Comparison of ENCODE assay signal across 2 cellular contexts in the genomic region with DNA sequence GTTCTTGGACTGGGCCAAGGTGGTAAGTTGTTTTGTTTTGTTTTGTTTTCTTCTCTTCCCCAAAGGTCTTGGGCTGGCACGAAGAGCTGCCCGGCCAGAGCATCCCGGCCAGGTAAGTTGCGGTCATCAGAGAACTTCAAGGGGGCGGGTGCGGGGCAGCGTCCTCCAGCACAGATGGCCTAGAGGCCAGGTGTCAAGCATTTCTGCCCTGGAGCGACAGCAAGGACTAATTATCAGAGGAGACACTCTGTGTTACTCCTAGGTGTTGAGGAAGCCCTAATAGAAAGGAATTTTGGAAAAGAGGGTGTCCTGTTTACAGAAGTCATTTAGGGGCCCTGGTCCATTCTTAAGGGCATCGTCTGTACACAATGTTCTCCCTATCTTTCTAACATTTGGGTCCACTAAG.
TF ChIP-seq lines count a peak whose summit lies in the region.

No MANE protein-coding gene starts in this region.

TF ChIP-seq in SK-N-SH, 30 proteins besides CTCF, POLR2A, EP300 and RAD21 (continued from another document):
- TF ChIP-seq, protein P1, sequence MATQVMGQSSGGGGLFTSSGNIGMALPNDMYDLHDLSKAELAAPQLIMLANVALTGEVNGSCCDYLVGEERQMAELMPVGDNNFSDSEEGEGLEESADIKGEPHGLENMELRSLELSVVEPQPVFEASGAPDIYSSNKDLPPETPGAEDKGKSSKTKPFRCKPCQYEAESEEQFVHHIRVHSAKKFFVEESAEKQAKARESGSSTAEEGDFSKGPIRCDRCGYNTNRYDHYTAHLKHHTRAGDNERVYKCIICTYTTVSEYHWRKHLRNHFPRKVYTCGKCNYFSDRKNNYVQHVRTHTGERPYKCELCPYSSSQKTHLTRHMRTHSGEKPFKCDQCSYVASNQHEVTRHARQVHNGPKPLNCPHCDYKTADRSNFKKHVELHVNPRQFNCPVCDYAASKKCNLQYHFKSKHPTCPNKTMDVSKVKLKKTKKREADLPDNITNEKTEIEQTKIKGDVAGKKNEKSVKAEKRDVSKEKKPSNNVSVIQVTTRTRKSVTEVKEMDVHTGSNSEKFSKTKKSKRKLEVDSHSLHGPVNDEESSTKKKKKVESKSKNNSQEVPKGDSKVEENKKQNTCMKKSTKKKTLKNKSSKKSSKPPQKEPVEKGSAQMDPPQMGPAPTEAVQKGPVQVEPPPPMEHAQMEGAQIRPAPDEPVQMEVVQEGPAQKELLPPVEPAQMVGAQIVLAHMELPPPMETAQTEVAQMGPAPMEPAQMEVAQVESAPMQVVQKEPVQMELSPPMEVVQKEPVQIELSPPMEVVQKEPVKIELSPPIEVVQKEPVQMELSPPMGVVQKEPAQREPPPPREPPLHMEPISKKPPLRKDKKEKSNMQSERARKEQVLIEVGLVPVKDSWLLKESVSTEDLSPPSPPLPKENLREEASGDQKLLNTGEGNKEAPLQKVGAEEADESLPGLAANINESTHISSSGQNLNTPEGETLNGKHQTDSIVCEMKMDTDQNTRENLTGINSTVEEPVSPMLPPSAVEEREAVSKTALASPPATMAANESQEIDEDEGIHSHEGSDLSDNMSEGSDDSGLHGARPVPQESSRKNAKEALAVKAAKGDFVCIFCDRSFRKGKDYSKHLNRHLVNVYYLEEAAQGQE (IDR thresholded peaks at IDR 0.05; ENCODE audit: low read depth, low read length) = no peak
- no peak for TF ChIP-seq NFIC (IDR thresholded peaks at IDR 0.05; ENCODE audit: borderline replicate concordance)
- no peak for TF ChIP-seq MXI1 (IDR thresholded peaks at IDR 0.05; ENCODE audit: low read depth, low read length)
- no peak for TF ChIP-seq SIN3A (IDR thresholded peaks at IDR 0.05; ENCODE audit: borderline replicate concordance, low read depth, low read length)
- TF ChIP-seq FOSL2 (IDR thresholded peaks at IDR 0.05; ENCODE audit: borderline replicate concordance, low read depth) = no peak
- TF ChIP-seq POLR2AphosphoS5 (IDR thresholded peaks at IDR 0.05; ENCODE audit: low read depth, low read length) = no peak
- TF ChIP-seq JUND (IDR thresholded peaks at IDR 0.05) = no peak
- no peak for TF ChIP-seq RXRA (IDR thresholded peaks at IDR 0.05; ENCODE audit: borderline replicate concordance, low read depth)
- TF ChIP-seq MEF2A (IDR thresholded peaks at IDR 0.05; ENCODE audit: borderline replicate concordance, low read depth) = no peak
- TF ChIP-seq CHD2 (IDR thresholded peaks at IDR 0.05; ENCODE audit: low read length, partially characterized antibody) = no peak
- TF ChIP-seq GABPA (IDR thresholded peaks at IDR 0.05; ENCODE audit: low read depth) = no peak
- no peak for TF ChIP-seq TCF12 (IDR thresholded peaks at IDR 0.05)
- TF ChIP-seq FOXJ3 (CRISPR knock-in tag; IDR thresholded peaks at IDR 0.05) = no peak

TF ChIP-seq in SK-N-SH treated with all-trans-retinoic acid at 6 μM for 48 hours, 23 proteins besides CTCF, POLR2A, EP300 and RAD21 (continued from another document):
- TF ChIP-seq, protein P2, sequence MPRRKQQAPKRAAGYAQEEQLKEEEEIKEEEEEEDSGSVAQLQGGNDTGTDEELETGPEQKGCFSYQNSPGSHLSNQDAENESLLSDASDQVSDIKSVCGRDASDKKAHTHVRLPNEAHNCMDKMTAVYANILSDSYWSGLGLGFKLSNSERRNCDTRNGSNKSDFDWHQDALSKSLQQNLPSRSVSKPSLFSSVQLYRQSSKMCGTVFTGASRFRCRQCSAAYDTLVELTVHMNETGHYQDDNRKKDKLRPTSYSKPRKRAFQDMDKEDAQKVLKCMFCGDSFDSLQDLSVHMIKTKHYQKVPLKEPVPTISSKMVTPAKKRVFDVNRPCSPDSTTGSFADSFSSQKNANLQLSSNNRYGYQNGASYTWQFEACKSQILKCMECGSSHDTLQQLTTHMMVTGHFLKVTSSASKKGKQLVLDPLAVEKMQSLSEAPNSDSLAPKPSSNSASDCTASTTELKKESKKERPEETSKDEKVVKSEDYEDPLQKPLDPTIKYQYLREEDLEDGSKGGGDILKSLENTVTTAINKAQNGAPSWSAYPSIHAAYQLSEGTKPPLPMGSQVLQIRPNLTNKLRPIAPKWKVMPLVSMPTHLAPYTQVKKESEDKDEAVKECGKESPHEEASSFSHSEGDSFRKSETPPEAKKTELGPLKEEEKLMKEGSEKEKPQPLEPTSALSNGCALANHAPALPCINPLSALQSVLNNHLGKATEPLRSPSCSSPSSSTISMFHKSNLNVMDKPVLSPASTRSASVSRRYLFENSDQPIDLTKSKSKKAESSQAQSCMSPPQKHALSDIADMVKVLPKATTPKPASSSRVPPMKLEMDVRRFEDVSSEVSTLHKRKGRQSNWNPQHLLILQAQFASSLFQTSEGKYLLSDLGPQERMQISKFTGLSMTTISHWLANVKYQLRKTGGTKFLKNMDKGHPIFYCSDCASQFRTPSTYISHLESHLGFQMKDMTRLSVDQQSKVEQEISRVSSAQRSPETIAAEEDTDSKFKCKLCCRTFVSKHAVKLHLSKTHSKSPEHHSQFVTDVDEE (CRISPR knock-in tag; IDR thresholded peaks at IDR 0.05) = no peak
- TF ChIP-seq ZNF8 (CRISPR knock-in tag; IDR thresholded peaks at IDR 0.05) (no peak), ZNF565 (CRISPR knock-in tag; conservative IDR thresholded peaks at IDR 0.05; ENCODE audit: low read depth) (no peak), ZFP30 (CRISPR knock-in tag; IDR thresholded peaks at IDR 0.05) (no peak), ARNTL (CRISPR knock-in tag; IDR thresholded peaks at IDR 0.05; ENCODE audit: borderline replicate concordance, low read depth) (no peak), BACH2 (CRISPR knock-in tag; IDR thresholded peaks at IDR 0.05; ENCODE audit: borderline replicate concordance) (no peak), ZFP3 (CRISPR knock-in tag; IDR thresholded peaks at IDR 0.05) (no peak), SNAI2 (CRISPR knock-in tag; IDR thresholded peaks at IDR 0.05) (no peak)
- TF ChIP-seq, protein P3, sequence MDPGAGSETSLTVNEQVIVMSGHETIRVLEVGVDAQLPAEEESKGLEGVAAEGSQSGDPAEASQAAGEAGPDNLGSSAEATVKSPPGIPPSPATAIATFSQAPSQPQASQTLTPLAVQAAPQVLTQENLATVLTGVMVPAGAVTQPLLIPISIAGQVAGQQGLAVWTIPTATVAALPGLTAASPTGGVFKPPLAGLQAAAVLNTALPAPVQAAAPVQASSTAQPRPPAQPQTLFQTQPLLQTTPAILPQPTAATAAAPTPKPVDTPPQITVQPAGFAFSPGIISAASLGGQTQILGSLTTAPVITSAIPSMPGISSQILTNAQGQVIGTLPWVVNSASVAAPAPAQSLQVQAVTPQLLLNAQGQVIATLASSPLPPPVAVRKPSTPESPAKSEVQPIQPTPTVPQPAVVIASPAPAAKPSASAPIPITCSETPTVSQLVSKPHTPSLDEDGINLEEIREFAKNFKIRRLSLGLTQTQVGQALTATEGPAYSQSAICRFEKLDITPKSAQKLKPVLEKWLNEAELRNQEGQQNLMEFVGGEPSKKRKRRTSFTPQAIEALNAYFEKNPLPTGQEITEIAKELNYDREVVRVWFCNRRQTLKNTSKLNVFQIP (CRISPR knock-in tag; IDR thresholded peaks at IDR 0.05; ENCODE audit: borderline replicate concordance, low read depth) = no peak
